26 cellular contexts compared by ENCODE assay signal in the genomic region with DNA sequence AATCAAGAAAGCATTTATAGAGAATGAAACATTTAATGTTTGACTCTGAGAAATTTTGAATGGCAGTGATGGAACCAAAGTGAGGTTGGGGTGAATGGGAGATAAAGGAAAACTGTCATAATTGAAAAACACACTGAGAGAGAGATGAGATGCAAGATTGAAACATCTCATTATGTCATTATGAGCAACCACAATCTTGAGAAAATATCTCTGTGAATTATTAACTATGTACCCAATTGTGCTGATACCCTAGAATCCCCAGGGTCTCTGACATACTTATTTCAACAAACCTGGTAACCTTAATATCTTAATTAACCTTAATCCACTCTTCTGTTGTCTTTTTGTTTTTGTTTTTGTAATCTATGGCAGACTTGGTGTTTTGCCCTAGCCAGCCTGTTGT.
"Had no signal": no experiment of that assay in that cellular context is flagged by ENCODE, and none has a peak within 500 bp of the region (broad histone marks: within the 10 kb centered on the region; RNA-seq: fewer than 3 reads in every experiment).

No MANE protein-coding gene starts in this region.

- DNase-seq: islet precursor cell; left ventricle myocardium inferior; mesendoderm; naive B cell; natural killer cell; nephron progenitor cell; occipital lobe; psoas muscle; right cardiac atrium; stimulated activated CD4-positive, alpha-beta T cell treated with anti-CD3 and anti-CD28 coated beads, Interleukin-12 subunit alpha, Interleukin-12 subunit beta, amount 100 ng/mL, for 4 hours; stimulated activated CD4-positive, alpha-beta T cell treated with anti-CD3 and anti-CD28 coated beads, Interleukin-15, amount 100 ng/mL, for 24 hours; stimulated activated CD4-positive, alpha-beta T cell treated with anti-CD3 and anti-CD28 coated beads, Interleukin-2, amount 100 ng/mL, for 24 hours; stimulated activated CD4-positive, alpha-beta T cell treated with anti-CD3 and anti-CD28 coated beads, Interleukin-4, amount 100 ng/mL, for 1 hour; stimulated activated naive B cell treated with anti-CD40 and anti-IgM and Interleukin-4, amounts not matched to agents 10 μg/mL and 1 μg/mL and 100 μg/mL, for 72 hours; stimulated activated naive CD8-positive, alpha-beta T cell treated with anti-CD3 and anti-CD28 coated beads, Interleukin-15, Interleukin-2, amounts not matched to agents 100 U/mL and 50 U/mL, for 24 hours; stomach; uterus had no signal

- H3K9me3 ChIP-seq: left ventricle myocardium inferior, neutrophil, psoas muscle, stomach, suprapubic skin, thoracic aorta, tibial nerve, uterus had no signal

- H3K4me3 ChIP-seq: left ventricle myocardium inferior, lung, neural progenitor cell, psoas muscle, skin epidermis, stomach, suprapubic skin, thoracic aorta, tibial nerve, uterus had no signal

- H3K4me2 ChIP-seq: neural progenitor cell had no signal

- H2AFZ ChIP-seq: neural progenitor cell, parathyroid adenoma had no signal

- H3K27me3 ChIP-seq: neural progenitor cell, neutrophil, stomach, suprapubic skin, tibial nerve, uterus had no signal

- H3K9ac ChIP-seq: neural progenitor cell, parathyroid adenoma had no signal

- H3K4me1 ChIP-seq: neural progenitor cell, parathyroid adenoma, psoas muscle, suprapubic skin, uterus had no signal

- ATAC-seq: natural killer cell; psoas muscle; right cardiac atrium; sciatic nerve; stimulated activated naive B cell treated with anti-CD40 and anti-IgM and Interleukin-4, amounts not matched to agents 10 μg/mL and 1 μg/mL and 100 μg/mL, for 72 hours; stimulated activated naive CD8-positive, alpha-beta T cell treated with anti-CD3 and anti-CD28 coated beads, Interleukin-15, Interleukin-2, amounts not matched to agents 100 U/mL and 50 U/mL, for 24 hours had no signal

- H3K36me3 ChIP-seq: left ventricle myocardium inferior, neural progenitor cell, neutrophil, stomach, suprapubic skin, thoracic aorta, tibial nerve, uterus had no signal

- H3K27ac ChIP-seq: left ventricle myocardium inferior, neural progenitor cell, neutrophil, parathyroid adenoma, psoas muscle, skin epidermis, stomach, suprapubic skin, thoracic aorta, tibial nerve, uterus had no signal

- H3K79me2 ChIP-seq: parathyroid adenoma had no signal
